Comparison of ENCODE assay signal across 30 cellular contexts in the genomic region with DNA sequence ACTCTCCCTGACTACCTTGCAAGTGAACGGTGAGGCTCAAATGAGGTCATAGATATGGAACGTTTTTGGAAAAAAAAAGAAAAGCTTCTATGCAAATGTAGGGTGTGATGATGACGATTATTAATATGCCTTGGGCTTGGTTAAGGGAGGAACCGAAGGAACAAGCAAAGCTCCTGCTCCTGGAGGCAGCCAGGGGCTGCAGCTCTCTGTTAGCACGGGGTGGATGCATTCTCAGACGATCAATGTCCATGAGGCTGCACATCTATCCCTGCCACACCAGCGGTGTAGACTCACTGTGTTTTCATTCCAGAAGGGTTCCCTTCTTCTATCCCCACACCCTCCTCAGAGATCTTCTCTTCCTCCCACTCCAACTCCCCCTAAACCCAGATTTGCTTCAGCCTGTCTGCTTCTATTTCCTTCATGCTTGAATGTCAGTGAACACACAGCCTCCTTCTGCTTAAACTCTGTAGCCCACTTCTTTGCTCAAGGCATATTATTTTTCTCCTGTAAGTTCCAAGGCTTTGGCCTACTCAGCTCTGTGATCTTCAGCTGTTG. TPM values are rescaled to one million over a fixed set of nuclear protein-coding genes. Genes with fewer than 3 reads are reported as not detected.
DNase-seq lines count a peak whose midpoint lies in the region; ATAC-seq and TF ChIP-seq lines count a peak whose summit lies in the region.
"Had no signal": no experiment of that assay in that cellular context is flagged by ENCODE, and none has a peak within 500 bp of the region (broad histone marks: within the 10 kb centered on the region; RNA-seq: fewer than 3 reads in every experiment).

No MANE protein-coding gene starts in this region.

- H3K27me3 ChIP-seq in foreskin keratinocyte, result peaks cover 5% of the 10 kb centered on the region
- H3K27me3 ChIP-seq in MM.1S (replicated peaks; ENCODE audit: insufficient read depth, low read length), result no peaks in the 10 kb centered on the region
- H3K27me3 ChIP-seq: Peyer's patch, SJCRH30, suprapubic skin had no signal

- TF ChIP-seq CTCF in foreskin keratinocyte (conservative IDR thresholded peaks at IDR 0.05) (no peak), MM.1S (IDR thresholded peaks at IDR 0.05; ENCODE audit: low read length) (no peak)

- H3K27me3 Mint-ChIP-seq in stimulated activated naive B cell treated with anti-CD40 and anti-IgM and Interleukin-4, amounts not matched to agents 10 μg/mL and 1 μg/mL and 100 μg/mL, for 72 hours, result peaks cover 19 to 24% of the 10 kb centered on the region in 2 donors

- peak; percentile 12 for DNase-seq in NCI-H2227 treated with DMSO at 0.1 percent for 48 hours (lab: John Stamatoyannopoulos, UW)
- peak in 1 of 2 donors; percentile 34 for DNase-seq in foreskin keratinocyte
- DNase-seq in superior temporal gyrus (ENCODE audit: extremely low spot score), result peak; percentile 28
- no peak for DNase-seq in stimulated activated naive B cell treated with anti-CD40 and anti-IgM and Interleukin-4, amounts not matched to agents 10 μg/mL and 1 μg/mL and 100 μg/mL, for 72 hours
- DNase-seq in SHP77 (lab: John Stamatoyannopoulos, UW), result no peak
- no peak for DNase-seq in MM.1S
- DNase-seq: activated B cell treated with CpG ODN at 0.5 μM for 24 hours; activated CD8-positive, alpha-beta memory T cell treated with anti-CD3 and anti-CD28 coated beads, Interleukin-2, amount 10 ng/mL, durations not matched to agents 7 days and 5 days; activated naive CD4-positive, alpha-beta T cell; activated T-cell treated with anti-CD3 and anti-CD28 coated beads, Interleukin-2, amount 50 U/mL, for 72 hours; Calu3; effector memory CD4-positive, alpha-beta T cell; foreskin fibroblast; GOT3; lower lobe of right lung; NCI-H2081 treated with DMSO at 0.1 percent for 48 hours; Peyer's patch; sigmoid colon; SJCRH30; stimulated activated CD4-positive, alpha-beta T cell treated with anti-CD3 and anti-CD28 coated beads, Interleukin-4, amount 100 ng/mL, for 4 hours; T-helper 1 cell had no signal

- H3K4me1 ChIP-seq in foreskin keratinocyte (no peaks in the 10 kb centered on the region), MM.1S (ENCODE audit: low read length) (no peaks in the 10 kb centered on the region)
- H3K4me1 ChIP-seq: lower lobe of right lung, Peyer's patch, sigmoid colon, SJCRH30, suprapubic skin had no signal

- no peaks in the 10 kb centered on the region for H3K79me2 ChIP-seq in MM.1S (ENCODE audit: low read length)

- H3F3A ChIP-seq in MM.1S (ENCODE audit: insufficient read depth, low read length), result no peaks in the 10 kb centered on the region

- H3K4me3 Mint-ChIP-seq in stimulated activated naive B cell treated with anti-CD40 and anti-IgM and Interleukin-4, amounts not matched to agents 10 μg/mL and 1 μg/mL and 100 μg/mL, for 72 hours, result no peak overlapping the region
- H3K4me3 Mint-ChIP-seq: activated B cell treated with CpG ODN at 0.5 μM for 24 hours; activated CD8-positive, alpha-beta memory T cell treated with anti-CD3 and anti-CD28 coated beads, Interleukin-2, amount 10 ng/mL, durations not matched to agents 7 days and 5 days; activated T-cell treated with anti-CD3 and anti-CD28 coated beads, Interleukin-2, amount 50 U/mL, for 72 hours; CD14-positive monocyte; neural crest cell; stimulated activated memory B cell treated with anti-CD40 and anti-IgM and Interleukin-4, amounts not matched to agents 10 μg/mL and 1 μg/mL and 100 μg/mL, for 72 hours had no signal

- ATAC-seq in SK-N-SH treated with all-trans-retinoic acid at 6 μM for 48 hours (peak; percentile 18; the same call in 1 of the 3 replicates), foreskin keratinocyte (peak; percentile 38)
- no peak for ATAC-seq in stimulated activated naive B cell treated with anti-CD40 and anti-IgM and Interleukin-4, amounts not matched to agents 10 μg/mL and 1 μg/mL and 100 μg/mL, for 72 hours (replicated peaks)
- ATAC-seq: activated CD8-positive, alpha-beta memory T cell treated with anti-CD3 and anti-CD28 coated beads, Interleukin-2, amount 10 ng/mL, durations not matched to agents 7 days and 5 days; activated T-cell treated with anti-CD3 and anti-CD28 coated beads, Interleukin-2, amount 50 U/mL, for 72 hours; esophagus mucosa; GM12878; K562; lower lobe of right lung; stimulated activated memory B cell treated with anti-CD40 and anti-IgM and Interleukin-4, amounts not matched to agents 10 μg/mL and 1 μg/mL and 100 μg/mL, for 72 hours had no signal

- H3K9me3 Mint-ChIP-seq in stimulated activated naive B cell treated with anti-CD40 and anti-IgM and Interleukin-4, amounts not matched to agents 10 μg/mL and 1 μg/mL and 100 μg/mL, for 72 hours, result peaks cover 0 to 2% of the 10 kb centered on the region in 2 donors
- H3K9me3 Mint-ChIP-seq: activated B cell treated with CpG ODN at 0.5 μM for 24 hours; activated T-cell treated with anti-CD3 and anti-CD28 coated beads, Interleukin-2, amount 50 U/mL, for 72 hours; stimulated activated memory B cell treated with anti-CD40 and anti-IgM and Interleukin-4, amounts not matched to agents 10 μg/mL and 1 μg/mL and 100 μg/mL, for 72 hours had no signal

- no peak overlapping the region for H3K9ac ChIP-seq in MM.1S (ENCODE audit: low read length)

- no peaks in the 10 kb centered on the region for H3K36me3 ChIP-seq in MM.1S (replicated peaks; ENCODE audit: insufficient read depth, low read length)
- H3K36me3 ChIP-seq: lower lobe of right lung, Peyer's patch, sigmoid colon, SJCRH30, suprapubic skin had no signal

- H3K27ac Mint-ChIP-seq in stimulated activated naive B cell treated with anti-CD40 and anti-IgM and Interleukin-4, amounts not matched to agents 10 μg/mL and 1 μg/mL and 100 μg/mL, for 72 hours, result no peak overlapping the region
- H3K27ac Mint-ChIP-seq: activated B cell treated with CpG ODN at 0.5 μM for 24 hours; activated CD8-positive, alpha-beta memory T cell treated with anti-CD3 and anti-CD28 coated beads, Interleukin-2, amount 10 ng/mL, durations not matched to agents 7 days and 5 days; activated T-cell treated with anti-CD3 and anti-CD28 coated beads, Interleukin-2, amount 50 U/mL, for 72 hours; CD14-positive monocyte; stimulated activated memory B cell treated with anti-CD40 and anti-IgM and Interleukin-4, amounts not matched to agents 10 μg/mL and 1 μg/mL and 100 μg/mL, for 72 hours had no signal

- no peak overlapping the region for H3K4me3 ChIP-seq in MM.1S (ENCODE audit: low read length)
- H3K4me3 ChIP-seq: GM12878, K562, lower lobe of right lung, Peyer's patch, sigmoid colon, SJCRH30, suprapubic skin had no signal

- H2AFZ ChIP-seq in MM.1S (ENCODE audit: low read length), result no peak overlapping the region

- H3K9me3 ChIP-seq in MM.1S (replicated peaks; ENCODE audit: insufficient read depth, low read length), result no peaks in the 10 kb centered on the region
- H3K9me3 ChIP-seq: lower lobe of right lung, Peyer's patch, SJCRH30, suprapubic skin had no signal

- H3K27ac ChIP-seq in foreskin keratinocyte, result no peak overlapping the region
- no peak overlapping the region for H3K27ac ChIP-seq in MM.1S (ENCODE audit: low read length)
- H3K27ac ChIP-seq: lower lobe of right lung, Peyer's patch, sigmoid colon, SJCRH30, suprapubic skin had no signal

- H3K4me1 Mint-ChIP-seq in stimulated activated naive B cell treated with anti-CD40 and anti-IgM and Interleukin-4, amounts not matched to agents 10 μg/mL and 1 μg/mL and 100 μg/mL, for 72 hours, result no peaks in the 10 kb centered on the region
- H3K4me1 Mint-ChIP-seq: activated B cell treated with CpG ODN at 0.5 μM for 24 hours; stimulated activated memory B cell treated with anti-CD40 and anti-IgM and Interleukin-4, amounts not matched to agents 10 μg/mL and 1 μg/mL and 100 μg/mL, for 72 hours had no signal

- no peaks in the 10 kb centered on the region for H4K20me1 ChIP-seq in MM.1S (ENCODE audit: insufficient read depth, low read length)

- H3K36me3 Mint-ChIP-seq in stimulated activated naive B cell treated with anti-CD40 and anti-IgM and Interleukin-4, amounts not matched to agents 10 μg/mL and 1 μg/mL and 100 μg/mL, for 72 hours, result no peaks in the 10 kb centered on the region
- H3K36me3 Mint-ChIP-seq: activated CD8-positive, alpha-beta memory T cell treated with anti-CD3 and anti-CD28 coated beads, Interleukin-2, amount 10 ng/mL, durations not matched to agents 7 days and 5 days; CD14-positive monocyte; stimulated activated memory B cell treated with anti-CD40 and anti-IgM and Interleukin-4, amounts not matched to agents 10 μg/mL and 1 μg/mL and 100 μg/mL, for 72 hours had no signal

- no peak overlapping the region for H3K4me2 ChIP-seq in MM.1S (ENCODE audit: low read depth, low read length)

- no peaks in the 10 kb centered on the region for H3K9me2 ChIP-seq in MM.1S (replicated peaks; ENCODE audit: insufficient read depth, low read length)

TF ChIP-seq in SK-N-SH treated with all-trans-retinoic acid at 6 μM for 48 hours, 23 proteins besides CTCF, POLR2A, EP300 and RAD21 (continues in another document):
- no peak for TF ChIP-seq ISL1 (CRISPR knock-in tag; IDR thresholded peaks at IDR 0.05)
- no peak for TF ChIP-seq ARNTL (CRISPR knock-in tag; IDR thresholded peaks at IDR 0.05; ENCODE audit: borderline replicate concordance, low read depth)
- TF ChIP-seq, protein P1, sequence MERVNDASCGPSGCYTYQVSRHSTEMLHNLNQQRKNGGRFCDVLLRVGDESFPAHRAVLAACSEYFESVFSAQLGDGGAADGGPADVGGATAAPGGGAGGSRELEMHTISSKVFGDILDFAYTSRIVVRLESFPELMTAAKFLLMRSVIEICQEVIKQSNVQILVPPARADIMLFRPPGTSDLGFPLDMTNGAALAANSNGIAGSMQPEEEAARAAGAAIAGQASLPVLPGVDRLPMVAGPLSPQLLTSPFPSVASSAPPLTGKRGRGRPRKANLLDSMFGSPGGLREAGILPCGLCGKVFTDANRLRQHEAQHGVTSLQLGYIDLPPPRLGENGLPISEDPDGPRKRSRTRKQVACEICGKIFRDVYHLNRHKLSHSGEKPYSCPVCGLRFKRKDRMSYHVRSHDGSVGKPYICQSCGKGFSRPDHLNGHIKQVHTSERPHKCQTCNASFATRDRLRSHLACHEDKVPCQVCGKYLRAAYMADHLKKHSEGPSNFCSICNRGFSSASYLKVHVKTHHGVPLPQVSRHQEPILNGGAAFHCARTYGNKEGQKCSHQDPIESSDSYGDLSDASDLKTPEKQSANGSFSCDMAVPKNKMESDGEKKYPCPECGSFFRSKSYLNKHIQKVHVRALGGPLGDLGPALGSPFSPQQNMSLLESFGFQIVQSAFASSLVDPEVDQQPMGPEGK (CRISPR knock-in tag; IDR thresholded peaks at IDR 0.05; ENCODE audit: borderline replicate concordance), result no peak
- TF ChIP-seq ESRRG (CRISPR knock-in tag; IDR thresholded peaks at IDR 0.05), result no peak
- TF ChIP-seq ZNF8 (CRISPR knock-in tag; IDR thresholded peaks at IDR 0.05), result no peak
- no peak for TF ChIP-seq OSR1 (CRISPR knock-in tag; IDR thresholded peaks at IDR 0.05)
- TF ChIP-seq ZC3H10 (CRISPR knock-in tag; IDR thresholded peaks at IDR 0.05), result no peak

RNA-seq across cellular contexts. Expression of gene SCN3B, which starts 29.3 kb away (rescaled TPM):
- 0.04 TPM in 1 of 2 replicates, not detected in the other for total RNA-seq in foreskin keratinocyte
- 0.01 TPM in 2 replicates for polyA plus RNA-seq in foreskin keratinocyte
- total RNA-seq: activated B cell treated with CpG ODN at 0.5 μM for 24 hours; activated CD8-positive, alpha-beta memory T cell treated with anti-CD3 and anti-CD28 coated beads, Interleukin-2, amount 10 ng/mL, durations not matched to agents 7 days and 5 days; GM12878; mononuclear cell had no signal
- polyA plus RNA-seq: CD14-positive monocyte had no signal

RNA-seq across cellular contexts. Expression of gene ZNF202, which starts 57.8 kb away (rescaled TPM):
- total RNA-seq in foreskin keratinocyte, result 12.5 and 13.8 TPM in 2 replicates
- polyA plus RNA-seq in foreskin keratinocyte, result 4.9 and 6.5 TPM in 2 replicates

Comparison
In these comparisons a context has a peak if more than half of its experiments do, and no peak if none do; other contexts are left out.
1. DNase-seq: peak in NCI-H2227 treated with DMSO at 0.1 percent for 48 hours (single experiment) and superior temporal gyrus (single experiment); none in stimulated activated naive B cell treated with anti-CD40 and anti-IgM and Interleukin-4, amounts not matched to agents 10 μg/mL and 1 μg/mL and 100 μg/mL, for 72 hours (single experiment), SHP77 (0 of 2) and MM.1S (single experiment).
2. ATAC-seq: peak in SK-N-SH treated with all-trans-retinoic acid at 6 μM for 48 hours (single experiment) and foreskin keratinocyte (single experiment); none in stimulated activated naive B cell treated with anti-CD40 and anti-IgM and Interleukin-4, amounts not matched to agents 10 μg/mL and 1 μg/mL and 100 μg/mL, for 72 hours (0 of 2).